In genomic region chr6:17633465-17634188, GRCh38 we compare ENCODE assay signal across 16 cellular contexts. TPM values are rescaled to one million over a fixed set of nuclear protein-coding genes. Genes with fewer than 3 reads are reported as not detected.
DNase-seq lines count a peak whose midpoint lies in the region; ATAC-seq lines count a peak whose summit lies in the region.
"Had no signal": no experiment of that assay in that cellular context is flagged by ENCODE, and none has a peak within 500 bp of the region (broad histone marks: within the 10 kb centered on the region; RNA-seq: fewer than 3 reads in every experiment).

No MANE protein-coding gene starts in this region.

- H3K4me1 ChIP-seq in trophoblast cell (ENCODE audit: control insufficient read depth in 1 of 2, insufficient read depth in 2 of 2, low read length in 2 of 2) = no peaks in the 10 kb centered on the region

- H3K27ac Mint-ChIP-seq in activated T-helper 2 cell treated with anti-CD3 and anti-CD28 coated beads, Interferon-gamma antibody, Interleukin-2, Interleukin-4, amounts not matched to agents 10 μg/mL and 5 μg/mL and 100 μg/mL, durations not matched to agents 14 hours and 24 hours and 36 hours = peak overlapping the region; percentile 86

- no peak overlapping the region for H4K8ac ChIP-seq in trophoblast cell (ENCODE audit: low read depth, low read length)

- no peak overlapping the region for H3K18ac ChIP-seq in trophoblast cell (ENCODE audit: low read length)

- H2AFZ ChIP-seq in trophoblast cell (ENCODE audit: insufficient read depth, low read length, poor library complexity) = no peak overlapping the region

- no peaks in the 10 kb centered on the region for H3K79me1 ChIP-seq in trophoblast cell (ENCODE audit: low read length)

- no peak overlapping the region for H3K4me3 Mint-ChIP-seq in activated T-cell treated with anti-CD3 and anti-CD28 coated beads, Interleukin-2, amount 50 U/mL, for 4 hours
- no peak overlapping the region for H3K4me3 Mint-ChIP-seq in activated T-helper 2 cell treated with anti-CD3 and anti-CD28 coated beads, Interferon-gamma antibody, Interleukin-2, Interleukin-4, amounts not matched to agents 10 μg/mL and 5 μg/mL and 100 μg/mL, durations not matched to agents 14 hours and 24 hours and 36 hours (ENCODE audit: low read depth)

- H3K27me3 ChIP-seq in trophoblast cell (ENCODE audit: insufficient read depth, low read length) = no peaks in the 10 kb centered on the region
- H3K27me3 ChIP-seq: ovary, spleen had no signal

- no peak for DNase-seq in activated T-cell treated with anti-CD3 and anti-CD28 coated beads, Interleukin-2, amount 50 U/mL, for 4 hours
- DNase-seq in activated T-cell treated with anti-CD3 and anti-CD28 coated beads, Interleukin-2, amount 50 U/mL, for 1 hour = no peak
- no peak for DNase-seq in activated T-helper 2 cell treated with anti-CD3 and anti-CD28 coated beads, Interferon-gamma antibody, Interleukin-2, Interleukin-4, amounts not matched to agents 10 μg/mL and 5 μg/mL and 100 μg/mL, durations not matched to agents 14 hours and 24 hours and 36 hours (ENCODE audit: low spot score)
- DNase-seq in stimulated activated CD8-positive, alpha-beta memory T cell treated with anti-CD3 and anti-CD28 coated beads, Interleukin-15, amount 100 ng/mL, for 48 hours (ENCODE audit: low read depth in 2 of 2) = peak; percentile 5 to 11
- DNase-seq in trophoblast cell = no peak
- DNase-seq: central memory CD4-positive, alpha-beta T cell; DMS79; mammary epithelial cell; NCI-H1048; NCI-H345; ovary; spleen had no signal

- no peak overlapping the region for H4K12ac ChIP-seq in trophoblast cell (ENCODE audit: low read depth, low read length)

- H2BK12ac ChIP-seq in trophoblast cell (ENCODE audit: low read length) = no peak overlapping the region

- no peak overlapping the region for H3K14ac ChIP-seq in trophoblast cell (ENCODE audit: low read length)

- no peak overlapping the region for H3K27ac ChIP-seq in trophoblast cell (ENCODE audit: low read depth, low read length)
- H3K27ac ChIP-seq: ovary had no signal

- no peak overlapping the region for H2BK5ac ChIP-seq in trophoblast cell (ENCODE audit: low read depth, low read length, poor library complexity)

- H3K79me2 ChIP-seq in trophoblast cell (ENCODE audit: control insufficient read depth, insufficient read depth, low read length, poor library complexity) = no peaks in the 10 kb centered on the region

- no peaks in the 10 kb centered on the region for H3K9me3 ChIP-seq in trophoblast cell (ENCODE audit: insufficient read depth, low read depth, low read length)
- H3K9me3 ChIP-seq: ovary, spleen had no signal

- peaks cover 56% of the 10 kb centered on the region for H3K36me3 Mint-ChIP-seq in activated T-cell treated with anti-CD3 and anti-CD28 coated beads, Interleukin-2, amount 50 U/mL, for 4 hours (ENCODE audit: insufficient read depth)
- peaks cover 89% of the 10 kb centered on the region for H3K36me3 Mint-ChIP-seq in activated T-helper 2 cell treated with anti-CD3 and anti-CD28 coated beads, Interferon-gamma antibody, Interleukin-2, Interleukin-4, amounts not matched to agents 10 μg/mL and 5 μg/mL and 100 μg/mL, durations not matched to agents 14 hours and 24 hours and 36 hours (ENCODE audit: low read depth)

- H3K9me3 Mint-ChIP-seq in activated T-cell treated with anti-CD3 and anti-CD28 coated beads, Interleukin-2, amount 50 U/mL, for 4 hours = no peaks in the 10 kb centered on the region
- H3K9me3 Mint-ChIP-seq in activated T-helper 2 cell treated with anti-CD3 and anti-CD28 coated beads, Interferon-gamma antibody, Interleukin-2, Interleukin-4, amounts not matched to agents 10 μg/mL and 5 μg/mL and 100 μg/mL, durations not matched to agents 14 hours and 24 hours and 36 hours = no peaks in the 10 kb centered on the region

- H3K27me3 Mint-ChIP-seq in activated T-cell treated with anti-CD3 and anti-CD28 coated beads, Interleukin-2, amount 50 U/mL, for 4 hours (ENCODE audit: low read depth) = no peaks in the 10 kb centered on the region
- H3K27me3 Mint-ChIP-seq in activated T-helper 2 cell treated with anti-CD3 and anti-CD28 coated beads, Interferon-gamma antibody, Interleukin-2, Interleukin-4, amounts not matched to agents 10 μg/mL and 5 μg/mL and 100 μg/mL, durations not matched to agents 14 hours and 24 hours and 36 hours (ENCODE audit: low read depth) = no peaks in the 10 kb centered on the region

- H3K4me3 ChIP-seq in trophoblast cell (ENCODE audit: low read depth, low read length) = no peak overlapping the region
- H3K4me3 ChIP-seq: ovary, spleen had no signal

- H3K9ac ChIP-seq in trophoblast cell (ENCODE audit: low read length) = no peak overlapping the region

- no peak overlapping the region for H2AK5ac ChIP-seq in trophoblast cell (ENCODE audit: low read length)

- H3K23ac ChIP-seq in trophoblast cell (ENCODE audit: low read length) = no peak overlapping the region

- H3K4me2 ChIP-seq in trophoblast cell (ENCODE audit: low read length) = no peak overlapping the region

- ATAC-seq in activated T-cell treated with anti-CD3 and anti-CD28 coated beads, Interleukin-2, amount 50 U/mL, for 4 hours = peak; percentile 81 to 85
- ATAC-seq in HG02610 (IDR thresholded peaks at IDR 0.05; ENCODE audit: unreplicated experiment) (peak; percentile 73), GM18909 (IDR thresholded peaks at IDR 0.05; ENCODE audit: poor library complexity, unreplicated experiment) (no peak), HG02870 (IDR thresholded peaks at IDR 0.05; ENCODE audit: unreplicated experiment) (no peak)
- ATAC-seq: Panc1 had no signal

- no peak overlapping the region for H3K4ac ChIP-seq in trophoblast cell (ENCODE audit: low read depth, low read length)

- no peak overlapping the region for H2BK120ac ChIP-seq in trophoblast cell (ENCODE audit: insufficient read depth, low read length, poor library complexity)

- H4K91ac ChIP-seq in trophoblast cell (ENCODE audit: low read depth, low read length) = no peak overlapping the region

- peaks cover 10 to 27% of the 10 kb centered on the region in 2 experiments for H3K36me3 ChIP-seq in trophoblast cell (ENCODE audit: control insufficient read depth in 1 of 2, insufficient read depth in 2 of 2, low read length in 2 of 2)
- H3K36me3 ChIP-seq: ovary had no signal

- intact Hi-C loops in activated T-helper 2 cell treated with anti-CD3 and anti-CD28 coated beads, Interferon-gamma antibody, Interleukin-2, Interleukin-4, amounts not matched to agents 10 μg/mL and 5 μg/mL and 100 μg/mL, durations not matched to agents 14 hours and 24 hours and 36 hours (cut with micrococcal nuclease) = loop anchor here (2.0 kb wide), 1 partner anchor 39 kb away; no protein-coding TSS in a partner anchor

- no CpG with 5 or more reads among the region's 2 CpGs for WGBS in trophoblast cell (ENCODE audit: extremely low coverage, insufficient coverage, insufficient read length)

- peaks cover 49% of the 10 kb centered on the region for H3K4me1 Mint-ChIP-seq in activated T-cell treated with anti-CD3 and anti-CD28 coated beads, Interleukin-2, amount 50 U/mL, for 4 hours (ENCODE audit: low read depth)
- H3K4me1 Mint-ChIP-seq in activated T-helper 2 cell treated with anti-CD3 and anti-CD28 coated beads, Interferon-gamma antibody, Interleukin-2, Interleukin-4, amounts not matched to agents 10 μg/mL and 5 μg/mL and 100 μg/mL, durations not matched to agents 14 hours and 24 hours and 36 hours (ENCODE audit: low read depth) = peaks cover 42% of the 10 kb centered on the region

RNA-seq across cellular contexts. Expression of gene FAM8A1, which starts 33.5 kb away (rescaled TPM):
- total RNA-seq in activated T-cell treated with anti-CD3 and anti-CD28 coated beads, Interleukin-2, amount 50 U/mL, for 4 hours = 1 to 10 TPM; 2.1 to 2.6 (median 2.4) TPM
- total RNA-seq in activated T-helper 2 cell treated with anti-CD3 and anti-CD28 coated beads, Interferon-gamma antibody, Interleukin-2, Interleukin-4, amounts not matched to agents 10 μg/mL and 5 μg/mL and 100 μg/mL, durations not matched to agents 14 hours and 24 hours and 36 hours = 4.8 and 4.9 TPM in 2 replicates
- polyA plus RNA-seq in trophoblast cell (2013) = 10.1 and 10.3 TPM in 2 replicates

Comparison
In these comparisons a context has a peak if more than half of its experiments do, and no peak if none do; other contexts are left out.
1. ATAC-seq: peak in activated T-cell treated with anti-CD3 and anti-CD28 coated beads, Interleukin-2, amount 50 U/mL, for 4 hours (2 of 2) and HG02610 (single experiment); none in GM18909 (single experiment) and HG02870 (single experiment).
2. DNase-seq: peak in stimulated activated CD8-positive, alpha-beta memory T cell treated with anti-CD3 and anti-CD28 coated beads, Interleukin-15, amount 100 ng/mL, for 48 hours (2 of 2); none in activated T-cell treated with anti-CD3 and anti-CD28 coated beads, Interleukin-2, amount 50 U/mL, for 4 hours (single experiment), activated T-cell treated with anti-CD3 and anti-CD28 coated beads, Interleukin-2, amount 50 U/mL, for 1 hour (single experiment), activated T-helper 2 cell treated with anti-CD3 and anti-CD28 coated beads, Interferon-gamma antibody, Interleukin-2, Interleukin-4, amounts not matched to agents 10 μg/mL and 5 μg/mL and 100 μg/mL, durations not matched to agents 14 hours and 24 hours and 36 hours (single experiment) and trophoblast cell (0 of 2).